Comparison of ENCODE assay signal across 18 cellular contexts in genomic region chr12:131290255-131290959, GRCh38.
"Had no signal": no experiment of that assay in that cellular context is flagged by ENCODE, and none has a peak within 500 bp of the region (broad histone marks: within the 10 kb centered on the region; RNA-seq: fewer than 3 reads in every experiment).

No MANE protein-coding gene starts in this region.

- H3K4me3 ChIP-seq: ascending aorta, esophagus squamous epithelium, psoas muscle, SK-N-MC, smooth muscle cell, thyroid gland, vagina had no signal

- ATAC-seq: left colon; psoas muscle; sciatic nerve; stimulated activated memory B cell treated with anti-CD40 and anti-IgM and Interleukin-4, amounts not matched to agents 10 μg/mL and 1 μg/mL and 100 μg/mL, for 72 hours had no signal

- H3K4me3 Mint-ChIP-seq: activated B cell treated with CpG ODN at 0.5 μM for 24 hours; activated CD4-positive, alpha-beta memory T cell treated with anti-CD3 and anti-CD28 coated beads, Interleukin-2, amount 10 ng/mL, durations not matched to agents 7 days and 5 days; activated naive CD4-positive, alpha-beta T cell treated with anti-CD3 and anti-CD28 coated beads, Interleukin-2, amount 50 U/mL, for 24 hours; stimulated activated memory B cell treated with anti-CD40 and anti-IgM and Interleukin-4, amounts not matched to agents 10 μg/mL and 1 μg/mL and 100 μg/mL, for 72 hours; T-helper 2 cell treated with Interferon-gamma antibody and Interleukin-4, amounts not matched to agents 5 μg/mL and 100 μg/mL, for 36 hours had no signal

- H3K36me3 Mint-ChIP-seq: activated naive CD4-positive, alpha-beta T cell treated with anti-CD3 and anti-CD28 coated beads, Interleukin-2, amount 50 U/mL, for 24 hours; stimulated activated memory B cell treated with anti-CD40 and anti-IgM and Interleukin-4, amounts not matched to agents 10 μg/mL and 1 μg/mL and 100 μg/mL, for 72 hours had no signal

- H3K4me1 Mint-ChIP-seq: activated B cell treated with CpG ODN at 0.5 μM for 24 hours; activated CD4-positive, alpha-beta memory T cell treated with anti-CD3 and anti-CD28 coated beads, Interleukin-2, amount 10 ng/mL, durations not matched to agents 7 days and 5 days; stimulated activated memory B cell treated with anti-CD40 and anti-IgM and Interleukin-4, amounts not matched to agents 10 μg/mL and 1 μg/mL and 100 μg/mL, for 72 hours had no signal

- H3K36me3 ChIP-seq: ascending aorta, esophagus squamous epithelium, thyroid gland, vagina had no signal

- H3K9me3 ChIP-seq: ascending aorta, esophagus squamous epithelium, psoas muscle, thyroid gland, vagina had no signal

- H3K4me2 ChIP-seq: smooth muscle cell had no signal

- H3K4me1 ChIP-seq: ascending aorta, esophagus squamous epithelium, psoas muscle, thyroid gland, vagina had no signal

- H3K9me3 Mint-ChIP-seq: activated CD4-positive, alpha-beta memory T cell treated with anti-CD3 and anti-CD28 coated beads, Interleukin-2, amount 10 ng/mL, durations not matched to agents 7 days and 5 days; activated naive CD4-positive, alpha-beta T cell treated with anti-CD3 and anti-CD28 coated beads, Interleukin-2, amount 50 U/mL, for 24 hours; T-helper 2 cell treated with Interferon-gamma antibody and Interleukin-4, amounts not matched to agents 5 μg/mL and 100 μg/mL, for 36 hours had no signal

- DNase-seq: activated B cell treated with CpG ODN at 0.5 μM for 24 hours; activated CD4-positive, alpha-beta memory T cell treated with anti-CD3 and anti-CD28 coated beads, Interleukin-2, amount 10 ng/mL, durations not matched to agents 7 days and 5 days; activated CD4-positive, alpha-beta T cell treated with anti-CD3 and anti-CD28 coated beads for 48 hours; activated gamma-delta T cell; effector CD4-positive, alpha-beta T cell; esophagus squamous epithelium; stimulated activated CD4-positive, alpha-beta T cell treated with anti-CD3 and anti-CD28 coated beads, Interleukin-4, amount 100 ng/mL, for 24 hours; thyroid gland had no signal

- H3K27ac Mint-ChIP-seq: activated B cell treated with CpG ODN at 0.5 μM for 24 hours; activated CD4-positive, alpha-beta memory T cell treated with anti-CD3 and anti-CD28 coated beads, Interleukin-2, amount 10 ng/mL, durations not matched to agents 7 days and 5 days; activated naive CD4-positive, alpha-beta T cell treated with anti-CD3 and anti-CD28 coated beads, Interleukin-2, amount 50 U/mL, for 24 hours; stimulated activated memory B cell treated with anti-CD40 and anti-IgM and Interleukin-4, amounts not matched to agents 10 μg/mL and 1 μg/mL and 100 μg/mL, for 72 hours; T-helper 2 cell treated with Interferon-gamma antibody and Interleukin-4, amounts not matched to agents 5 μg/mL and 100 μg/mL, for 36 hours had no signal

- H3K27ac ChIP-seq: ascending aorta, esophagus squamous epithelium, psoas muscle, SK-N-MC, thyroid gland, vagina had no signal

- H3K27me3 Mint-ChIP-seq: activated CD4-positive, alpha-beta memory T cell treated with anti-CD3 and anti-CD28 coated beads, Interleukin-2, amount 10 ng/mL, durations not matched to agents 7 days and 5 days had no signal

- H3K27me3 ChIP-seq: ascending aorta, thyroid gland, vagina had no signal
